Comparison of ENCODE assay signal across 1 cellular context in the genomic region with DNA sequence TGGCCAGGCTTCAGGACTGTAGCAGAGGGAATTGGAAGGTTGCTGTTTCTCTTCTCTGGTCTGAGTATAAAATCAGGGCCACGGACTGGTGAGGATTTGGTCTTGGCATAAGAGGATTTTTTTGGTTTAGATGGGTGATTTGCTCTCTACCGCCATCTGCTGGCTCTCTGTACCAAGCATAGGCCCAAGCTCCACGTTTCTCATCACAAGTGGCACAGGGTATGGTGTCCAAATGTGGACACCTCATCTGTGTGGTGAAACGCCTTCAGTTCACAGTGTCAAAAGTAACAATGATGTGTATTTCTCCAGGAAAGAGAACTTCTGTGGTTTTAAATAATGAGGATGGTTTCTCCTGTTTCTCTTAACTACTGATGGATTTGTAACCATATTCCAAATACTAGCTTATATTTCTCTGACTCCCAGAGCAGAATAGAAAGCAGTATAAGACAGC.
TF ChIP-seq lines count a peak whose summit lies in the region.

No MANE protein-coding gene starts in this region.

TF ChIP-seq in HepG2, 621 proteins besides CTCF, POLR2A, EP300 and RAD21 (continued from another document and continues in another):
- TF ChIP-seq, protein P1, sequence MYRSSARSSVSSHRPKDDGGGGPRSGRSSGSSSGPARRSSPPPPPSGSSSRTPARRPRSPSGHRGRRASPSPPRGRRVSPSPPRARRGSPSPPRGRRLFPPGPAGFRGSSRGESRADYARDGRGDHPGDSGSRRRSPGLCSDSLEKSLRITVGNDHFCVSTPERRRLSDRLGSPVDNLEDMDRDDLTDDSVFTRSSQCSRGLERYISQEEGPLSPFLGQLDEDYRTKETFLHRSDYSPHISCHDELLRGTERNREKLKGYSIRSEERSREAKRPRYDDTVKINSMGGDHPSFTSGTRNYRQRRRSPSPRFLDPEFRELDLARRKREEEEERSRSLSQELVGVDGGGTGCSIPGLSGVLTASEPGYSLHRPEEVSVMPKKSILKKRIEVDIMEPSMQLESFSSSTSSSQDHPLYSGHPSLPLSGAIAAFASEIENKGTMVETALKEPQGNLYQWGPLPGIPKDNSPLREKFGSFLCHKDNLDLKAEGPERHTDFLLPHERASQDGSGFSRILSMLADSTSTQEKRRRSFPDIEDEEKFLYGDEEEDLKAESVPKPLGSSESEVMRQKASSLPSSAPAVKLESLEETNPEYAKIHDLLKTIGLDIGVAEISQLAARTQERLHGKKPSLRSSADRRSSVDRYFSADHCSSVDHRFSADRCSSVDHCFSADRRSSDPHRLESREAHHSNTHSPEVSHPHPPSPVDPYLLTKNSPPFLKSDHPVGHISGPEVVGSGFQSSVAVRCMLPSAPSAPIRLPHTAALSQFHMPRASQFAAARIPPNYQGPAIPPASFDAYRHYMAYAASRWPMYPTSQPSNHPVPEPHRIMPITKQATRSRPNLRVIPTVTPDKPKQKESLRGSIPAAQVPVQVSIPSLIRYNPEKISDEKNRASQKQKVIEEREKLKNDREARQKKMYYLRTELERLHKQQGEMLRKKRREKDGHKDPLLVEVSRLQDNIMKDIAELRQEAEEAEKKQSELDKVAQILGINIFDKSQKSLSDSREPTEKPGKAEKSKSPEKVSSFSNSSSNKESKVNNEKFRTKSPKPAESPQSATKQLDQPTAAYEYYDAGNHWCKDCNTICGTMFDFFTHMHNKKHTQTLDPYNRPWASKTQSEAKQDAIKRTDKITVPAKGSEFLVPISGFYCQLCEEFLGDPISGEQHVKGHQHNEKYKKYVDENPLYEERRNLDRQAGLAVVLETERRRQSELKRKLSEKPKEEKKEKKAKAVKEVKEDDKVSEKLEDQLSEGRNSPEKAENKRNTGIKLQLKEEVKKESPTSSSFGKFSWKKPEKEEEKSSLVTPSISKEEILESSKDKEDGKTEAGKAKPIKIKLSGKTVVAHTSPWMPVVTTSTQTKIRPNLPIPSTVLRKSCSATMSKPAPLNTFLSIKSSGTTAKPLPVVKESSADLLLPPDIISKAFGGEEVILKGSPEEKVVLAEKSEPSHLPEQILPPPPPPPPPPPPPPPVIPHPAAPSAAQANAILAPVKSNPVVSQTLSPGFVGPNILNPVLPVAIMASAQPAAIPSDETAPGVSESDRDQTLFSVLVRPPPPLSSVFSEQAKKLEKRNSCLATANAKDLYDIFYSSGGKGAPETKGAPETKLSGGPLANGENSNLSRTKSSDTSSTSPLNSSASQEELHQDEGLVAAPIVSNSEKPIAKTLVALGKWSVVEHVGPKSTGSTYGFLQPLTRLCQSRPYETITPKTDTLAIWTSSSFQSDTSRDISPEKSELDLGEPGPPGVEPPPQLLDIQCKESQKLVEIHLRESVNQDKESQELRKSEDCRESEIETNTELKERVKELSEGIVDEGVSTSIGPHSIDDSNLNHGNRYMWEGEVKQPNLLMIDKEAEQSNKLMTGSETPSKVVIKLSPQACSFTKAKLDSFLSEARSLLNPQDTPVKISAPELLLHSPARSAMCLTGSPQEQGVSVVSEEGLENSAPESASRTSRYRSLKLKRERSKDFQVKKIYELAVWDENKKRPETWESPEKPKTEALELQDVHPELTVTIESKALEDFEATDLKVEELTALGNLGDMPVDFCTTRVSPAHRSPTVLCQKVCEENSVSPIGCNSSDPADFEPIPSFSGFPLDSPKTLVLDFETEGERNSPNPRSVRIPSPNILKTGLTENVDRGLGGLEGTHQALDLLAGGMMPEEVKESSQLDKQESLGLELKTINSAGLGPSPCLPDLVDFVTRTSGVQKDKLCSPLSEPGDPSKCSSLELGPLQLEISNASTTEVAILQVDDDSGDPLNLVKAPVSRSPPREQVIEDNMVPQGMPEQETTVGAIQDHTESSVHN (CRISPR knock-in tag; IDR thresholded peaks at IDR 0.05): no peak
- TF ChIP-seq, protein P2, sequence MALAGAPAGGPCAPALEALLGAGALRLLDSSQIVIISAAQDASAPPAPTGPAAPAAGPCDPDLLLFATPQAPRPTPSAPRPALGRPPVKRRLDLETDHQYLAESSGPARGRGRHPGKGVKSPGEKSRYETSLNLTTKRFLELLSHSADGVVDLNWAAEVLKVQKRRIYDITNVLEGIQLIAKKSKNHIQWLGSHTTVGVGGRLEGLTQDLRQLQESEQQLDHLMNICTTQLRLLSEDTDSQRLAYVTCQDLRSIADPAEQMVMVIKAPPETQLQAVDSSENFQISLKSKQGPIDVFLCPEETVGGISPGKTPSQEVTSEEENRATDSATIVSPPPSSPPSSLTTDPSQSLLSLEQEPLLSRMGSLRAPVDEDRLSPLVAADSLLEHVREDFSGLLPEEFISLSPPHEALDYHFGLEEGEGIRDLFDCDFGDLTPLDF (CRISPR knock-in tag; IDR thresholded peaks at IDR 0.05): no peak
- no peak for TF ChIP-seq PHB2 (IDR thresholded peaks at IDR 0.05; ENCODE audit: partially characterized antibody)
- no peak for TF ChIP-seq ZNF772 (CRISPR knock-in tag; IDR thresholded peaks at IDR 0.05)
- TF ChIP-seq SAP130 (CRISPR knock-in tag; IDR thresholded peaks at IDR 0.05; ENCODE audit: low read depth): no peak
- TF ChIP-seq ZNF12 (CRISPR knock-in tag; IDR thresholded peaks at IDR 0.05): peak; percentile 20; the same call in 1 of the 2 replicates
- TF ChIP-seq POLR2AphosphoS2 (IDR thresholded peaks at IDR 0.05; ENCODE audit: low read depth, low read length): no peak
- TF ChIP-seq TEAD2 (CRISPR knock-in tag; IDR thresholded peaks at IDR 0.05): no peak
- 0 out of 2 replicates have a peak, but pooled peaks have one; percentile 50 for TF ChIP-seq ZNF510 (CRISPR knock-in tag; IDR thresholded peaks at IDR 0.05; ENCODE audit: low read depth)
- TF ChIP-seq TCF7 (IDR thresholded peaks at IDR 0.05; ENCODE audit: low read depth): no peak
- no peak for TF ChIP-seq ZSCAN25 (CRISPR knock-in tag; IDR thresholded peaks at IDR 0.05)
- TF ChIP-seq ZNF674 (CRISPR knock-in tag; IDR thresholded peaks at IDR 0.05; ENCODE audit: low read depth): no peak
- TF ChIP-seq, protein P3, sequence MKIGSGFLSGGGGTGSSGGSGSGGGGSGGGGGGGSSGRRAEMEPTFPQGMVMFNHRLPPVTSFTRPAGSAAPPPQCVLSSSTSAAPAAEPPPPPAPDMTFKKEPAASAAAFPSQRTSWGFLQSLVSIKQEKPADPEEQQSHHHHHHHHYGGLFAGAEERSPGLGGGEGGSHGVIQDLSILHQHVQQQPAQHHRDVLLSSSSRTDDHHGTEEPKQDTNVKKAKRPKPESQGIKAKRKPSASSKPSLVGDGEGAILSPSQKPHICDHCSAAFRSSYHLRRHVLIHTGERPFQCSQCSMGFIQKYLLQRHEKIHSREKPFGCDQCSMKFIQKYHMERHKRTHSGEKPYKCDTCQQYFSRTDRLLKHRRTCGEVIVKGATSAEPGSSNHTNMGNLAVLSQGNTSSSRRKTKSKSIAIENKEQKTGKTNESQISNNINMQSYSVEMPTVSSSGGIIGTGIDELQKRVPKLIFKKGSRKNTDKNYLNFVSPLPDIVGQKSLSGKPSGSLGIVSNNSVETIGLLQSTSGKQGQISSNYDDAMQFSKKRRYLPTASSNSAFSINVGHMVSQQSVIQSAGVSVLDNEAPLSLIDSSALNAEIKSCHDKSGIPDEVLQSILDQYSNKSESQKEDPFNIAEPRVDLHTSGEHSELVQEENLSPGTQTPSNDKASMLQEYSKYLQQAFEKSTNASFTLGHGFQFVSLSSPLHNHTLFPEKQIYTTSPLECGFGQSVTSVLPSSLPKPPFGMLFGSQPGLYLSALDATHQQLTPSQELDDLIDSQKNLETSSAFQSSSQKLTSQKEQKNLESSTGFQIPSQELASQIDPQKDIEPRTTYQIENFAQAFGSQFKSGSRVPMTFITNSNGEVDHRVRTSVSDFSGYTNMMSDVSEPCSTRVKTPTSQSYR (CRISPR knock-in tag; IDR thresholded peaks at IDR 0.05; ENCODE audit: borderline replicate concordance): no peak
- TF ChIP-seq NR2C2 (CRISPR knock-in tag; IDR thresholded peaks at IDR 0.05; ENCODE audit: borderline replicate concordance): no peak
- TF ChIP-seq ZNF44 (CRISPR knock-in tag; IDR thresholded peaks at IDR 0.05): no peak
- no peak for TF ChIP-seq ZNF883 (CRISPR knock-in tag; IDR thresholded peaks at IDR 0.05; ENCODE audit: not compliant biosample characterization)
- TF ChIP-seq, protein P4, sequence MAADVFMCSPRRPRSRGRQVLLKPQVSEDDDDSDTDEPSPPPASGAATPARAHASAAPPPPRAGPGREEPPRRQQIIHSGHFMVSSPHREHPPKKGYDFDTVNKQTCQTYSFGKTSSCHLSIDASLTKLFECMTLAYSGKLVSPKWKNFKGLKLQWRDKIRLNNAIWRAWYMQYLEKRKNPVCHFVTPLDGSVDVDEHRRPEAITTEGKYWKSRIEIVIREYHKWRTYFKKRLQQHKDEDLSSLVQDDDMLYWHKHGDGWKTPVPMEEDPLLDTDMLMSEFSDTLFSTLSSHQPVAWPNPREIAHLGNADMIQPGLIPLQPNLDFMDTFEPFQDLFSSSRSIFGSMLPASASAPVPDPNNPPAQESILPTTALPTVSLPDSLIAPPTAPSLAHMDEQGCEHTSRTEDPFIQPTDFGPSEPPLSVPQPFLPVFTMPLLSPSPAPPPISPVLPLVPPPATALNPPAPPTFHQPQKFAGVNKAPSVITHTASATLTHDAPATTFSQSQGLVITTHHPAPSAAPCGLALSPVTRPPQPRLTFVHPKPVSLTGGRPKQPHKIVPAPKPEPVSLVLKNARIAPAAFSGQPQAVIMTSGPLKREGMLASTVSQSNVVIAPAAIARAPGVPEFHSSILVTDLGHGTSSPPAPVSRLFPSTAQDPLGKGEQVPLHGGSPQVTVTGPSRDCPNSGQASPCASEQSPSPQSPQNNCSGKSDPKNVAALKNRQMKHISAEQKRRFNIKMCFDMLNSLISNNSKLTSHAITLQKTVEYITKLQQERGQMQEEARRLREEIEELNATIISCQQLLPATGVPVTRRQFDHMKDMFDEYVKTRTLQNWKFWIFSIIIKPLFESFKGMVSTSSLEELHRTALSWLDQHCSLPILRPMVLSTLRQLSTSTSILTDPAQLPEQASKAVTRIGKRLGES (CRISPR knock-in tag; IDR thresholded peaks at IDR 0.05; ENCODE audit: borderline replicate concordance): no peak
- no peak for TF ChIP-seq ZNF382 (CRISPR knock-in tag; IDR thresholded peaks at IDR 0.05; ENCODE audit: borderline replicate concordance)
- TF ChIP-seq NFRKB (IDR thresholded peaks at IDR 0.05): no peak
- TF ChIP-seq ZNF136 (CRISPR knock-in tag; IDR thresholded peaks at IDR 0.05; ENCODE audit: low read depth): no peak
- TF ChIP-seq ZNF235 (CRISPR knock-in tag; IDR thresholded peaks at IDR 0.05; ENCODE audit: borderline replicate concordance): no peak
- TF ChIP-seq, protein P5, sequence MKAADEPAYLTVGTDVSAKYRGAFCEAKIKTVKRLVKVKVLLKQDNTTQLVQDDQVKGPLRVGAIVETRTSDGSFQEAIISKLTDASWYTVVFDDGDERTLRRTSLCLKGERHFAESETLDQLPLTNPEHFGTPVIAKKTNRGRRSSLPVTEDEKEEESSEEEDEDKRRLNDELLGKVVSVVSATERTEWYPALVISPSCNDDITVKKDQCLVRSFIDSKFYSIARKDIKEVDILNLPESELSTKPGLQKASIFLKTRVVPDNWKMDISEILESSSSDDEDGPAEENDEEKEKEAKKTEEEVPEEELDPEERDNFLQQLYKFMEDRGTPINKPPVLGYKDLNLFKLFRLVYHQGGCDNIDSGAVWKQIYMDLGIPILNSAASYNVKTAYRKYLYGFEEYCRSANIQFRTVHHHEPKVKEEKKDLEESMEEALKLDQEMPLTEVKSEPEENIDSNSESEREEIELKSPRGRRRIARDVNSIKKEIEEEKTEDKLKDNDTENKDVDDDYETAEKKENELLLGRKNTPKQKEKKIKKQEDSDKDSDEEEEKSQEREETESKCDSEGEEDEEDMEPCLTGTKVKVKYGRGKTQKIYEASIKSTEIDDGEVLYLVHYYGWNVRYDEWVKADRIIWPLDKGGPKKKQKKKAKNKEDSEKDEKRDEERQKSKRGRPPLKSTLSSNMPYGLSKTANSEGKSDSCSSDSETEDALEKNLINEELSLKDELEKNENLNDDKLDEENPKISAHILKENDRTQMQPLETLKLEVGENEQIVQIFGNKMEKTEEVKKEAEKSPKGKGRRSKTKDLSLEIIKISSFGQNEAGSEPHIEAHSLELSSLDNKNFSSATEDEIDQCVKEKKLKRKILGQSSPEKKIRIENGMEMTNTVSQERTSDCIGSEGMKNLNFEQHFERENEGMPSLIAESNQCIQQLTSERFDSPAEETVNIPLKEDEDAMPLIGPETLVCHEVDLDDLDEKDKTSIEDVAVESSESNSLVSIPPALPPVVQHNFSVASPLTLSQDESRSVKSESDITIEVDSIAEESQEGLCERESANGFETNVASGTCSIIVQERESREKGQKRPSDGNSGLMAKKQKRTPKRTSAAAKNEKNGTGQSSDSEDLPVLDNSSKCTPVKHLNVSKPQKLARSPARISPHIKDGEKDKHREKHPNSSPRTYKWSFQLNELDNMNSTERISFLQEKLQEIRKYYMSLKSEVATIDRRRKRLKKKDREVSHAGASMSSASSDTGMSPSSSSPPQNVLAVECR (CRISPR knock-in tag; IDR thresholded peaks at IDR 0.05; ENCODE audit: borderline replicate concordance): no peak
- TF ChIP-seq ZNF761 (CRISPR knock-in tag; conservative IDR thresholded peaks at IDR 0.05): 0 out of 2 replicates have a peak, but pooled peaks have one; percentile 42
- TF ChIP-seq MXI1 (IDR thresholded peaks at IDR 0.05; ENCODE audit: borderline replicate concordance, low read depth, low read length): no peak
- no peak for TF ChIP-seq MAZ (IDR thresholded peaks at IDR 0.05; ENCODE audit: borderline replicate concordance, low read depth, low read length)
- TF ChIP-seq MAZ (CRISPR knock-in tag; IDR thresholded peaks at IDR 0.05; ENCODE audit: low read depth): no peak
- TF ChIP-seq, protein P6, sequence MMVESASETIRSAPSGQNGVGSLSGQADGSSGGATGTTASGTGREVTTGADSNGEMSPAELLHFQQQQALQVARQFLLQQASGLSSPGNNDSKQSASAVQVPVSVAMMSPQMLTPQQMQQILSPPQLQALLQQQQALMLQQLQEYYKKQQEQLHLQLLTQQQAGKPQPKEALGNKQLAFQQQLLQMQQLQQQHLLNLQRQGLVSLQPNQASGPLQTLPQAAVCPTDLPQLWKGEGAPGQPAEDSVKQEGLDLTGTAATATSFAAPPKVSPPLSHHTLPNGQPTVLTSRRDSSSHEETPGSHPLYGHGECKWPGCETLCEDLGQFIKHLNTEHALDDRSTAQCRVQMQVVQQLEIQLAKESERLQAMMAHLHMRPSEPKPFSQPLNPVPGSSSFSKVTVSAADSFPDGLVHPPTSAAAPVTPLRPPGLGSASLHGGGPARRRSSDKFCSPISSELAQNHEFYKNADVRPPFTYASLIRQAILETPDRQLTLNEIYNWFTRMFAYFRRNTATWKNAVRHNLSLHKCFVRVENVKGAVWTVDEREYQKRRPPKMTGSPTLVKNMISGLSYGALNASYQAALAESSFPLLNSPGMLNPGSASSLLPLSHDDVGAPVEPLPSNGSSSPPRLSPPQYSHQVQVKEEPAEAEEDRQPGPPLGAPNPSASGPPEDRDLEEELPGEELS (CRISPR knock-in tag; IDR thresholded peaks at IDR 0.05): no peak
- TF ChIP-seq TBX3 (IDR thresholded peaks at IDR 0.05; ENCODE audit: borderline replicate concordance): no peak
- TF ChIP-seq TARDBP (CRISPR knock-in tag; IDR thresholded peaks at IDR 0.05): no peak
- no peak for TF ChIP-seq SOX13 (IDR thresholded peaks at IDR 0.05)
- no peak for TF ChIP-seq SOX13 (CRISPR knock-in tag; conservative IDR thresholded peaks at IDR 0.05 in 1 of 2, IDR thresholded peaks at IDR 0.05 in 1 of 2)
- TF ChIP-seq MEF2D (CRISPR knock-in tag; IDR thresholded peaks at IDR 0.05): no peak
- TF ChIP-seq RELA (CRISPR knock-in tag; IDR thresholded peaks at IDR 0.05): no peak
- no peak for TF ChIP-seq NR2F2 (IDR thresholded peaks at IDR 0.05; ENCODE audit: borderline replicate concordance, low read depth)
- TF ChIP-seq NCOR1 (IDR thresholded peaks at IDR 0.05; ENCODE audit: borderline replicate concordance, low read length): no peak
- TF ChIP-seq MEIS1 (CRISPR knock-in tag; IDR thresholded peaks at IDR 0.05; ENCODE audit: borderline replicate concordance): peak; percentile 51; the same call in 1 of the 2 replicates
- peak; percentile 49; the same call in 1 of the 2 replicates for TF ChIP-seq ZNF556 (CRISPR knock-in tag; IDR thresholded peaks at IDR 0.05; ENCODE audit: borderline replicate concordance)
- TF ChIP-seq MZF1 (CRISPR knock-in tag; IDR thresholded peaks at IDR 0.05; ENCODE audit: borderline replicate concordance): no peak
- TF ChIP-seq SP2 (CRISPR knock-in tag; IDR thresholded peaks at IDR 0.05): no peak
